In the genomic region with DNA sequence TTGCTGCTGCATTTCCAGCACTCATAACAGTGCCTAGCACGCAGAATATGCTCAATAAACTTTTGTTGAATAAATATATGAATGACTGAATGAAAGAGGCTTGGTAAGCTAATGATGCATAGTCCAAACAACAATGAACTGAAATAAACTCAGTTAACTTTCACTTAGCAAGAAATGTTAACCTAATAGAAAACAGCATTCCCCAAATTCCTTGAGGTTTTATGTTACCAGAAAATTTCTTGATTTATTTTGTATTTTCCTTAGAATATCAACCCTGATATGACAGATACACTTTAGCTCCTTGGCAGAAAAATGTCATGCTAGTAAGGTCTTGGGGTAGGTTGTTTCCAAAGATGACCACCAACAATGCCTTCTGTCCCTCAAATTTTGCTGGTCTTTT, we compare ENCODE assay signal across 17 cellular contexts.
DNase-seq lines count a peak whose midpoint lies in the region; ATAC-seq and TF ChIP-seq lines count a peak whose summit lies in the region.
"Had no signal": no experiment of that assay in that cellular context is flagged by ENCODE, and none has a peak within 500 bp of the region (broad histone marks: within the 10 kb centered on the region; RNA-seq: fewer than 3 reads in every experiment).

No MANE protein-coding gene starts in this region.

- H4K20me1 ChIP-seq in SK-N-SH (ENCODE audit: insufficient read depth) = no peaks in the 10 kb centered on the region

- TF ChIP-seq RAD21 in SK-N-SH (IDR thresholded peaks at IDR 0.05; ENCODE audit: low read length) = no peak

- no peak overlapping the region for H3K9ac ChIP-seq in SK-N-SH

- H3K27ac ChIP-seq in SK-N-SH (ENCODE audit: low read depth in 2 of 2, low read length in 1 of 2) = no peak overlapping the region
- H3K27ac ChIP-seq in SJSA1 = peak overlapping the region; percentile 45
- no peak overlapping the region for H3K27ac ChIP-seq in dorsolateral prefrontal cortex
- no peak overlapping the region for H3K27ac ChIP-seq in gastrocnemius medialis
- no peak overlapping the region for H3K27ac ChIP-seq in uterus
- H3K27ac ChIP-seq: 22Rv1, C4-2B had no signal

- H3K36me3 ChIP-seq in SK-N-SH (replicated peaks in 1 of 2; ENCODE audit: control insufficient read depth in 1 of 2, insufficient read depth in 2 of 2, low read length in 1 of 2) = no peaks in the 10 kb centered on the region
- no peaks in the 10 kb centered on the region for H3K36me3 ChIP-seq in SJSA1
- no peaks in the 10 kb centered on the region for H3K36me3 ChIP-seq in gastrocnemius medialis
- H3K36me3 ChIP-seq in uterus = no peaks in the 10 kb centered on the region
- H3K36me3 ChIP-seq: BE2C, HAP-1 had no signal

- TF ChIP-seq POLR2A in gastrocnemius medialis (IDR thresholded peaks at IDR 0.05) (no peak), uterus (IDR thresholded peaks at IDR 0.05) (no peak)

- no peaks in the 10 kb centered on the region; a peak in 1 of 4 replicates for H3K4me1 ChIP-seq in SK-N-SH (ENCODE audit: control insufficient read depth in 1 of 2, insufficient read depth in 2 of 2, low read depth in 1 of 2, low read length in 1 of 2)
- peaks cover 7% of the 10 kb centered on the region for H3K4me1 ChIP-seq in SJSA1 (replicated peaks)
- H3K4me1 ChIP-seq in gastrocnemius medialis = no peaks in the 10 kb centered on the region
- no peaks in the 10 kb centered on the region for H3K4me1 ChIP-seq in uterus
- H3K4me1 ChIP-seq: HAP-1 had no signal

- H3K27me3 ChIP-seq in SK-N-SH (ENCODE audit: insufficient read depth) (no peaks in the 10 kb centered on the region), SJSA1 (replicated peaks) (no peaks in the 10 kb centered on the region), dorsolateral prefrontal cortex (no peaks in the 10 kb centered on the region), gastrocnemius medialis (no peaks in the 10 kb centered on the region), uterus (no peaks in the 10 kb centered on the region)
- H3K27me3 ChIP-seq: BE2C had no signal

- no peak overlapping the region for H3K4me3 ChIP-seq in SK-N-SH (ENCODE audit: low read depth in 2 of 2, low read length in 1 of 2)
- H3K4me3 ChIP-seq in SJSA1 = no peak overlapping the region
- no peak overlapping the region for H3K4me3 ChIP-seq in choroid plexus epithelial cell (ENCODE audit: low read depth, low read length)
- no peak overlapping the region for H3K4me3 ChIP-seq in dorsolateral prefrontal cortex
- H3K4me3 ChIP-seq in gastrocnemius medialis = no peak overlapping the region
- no peak overlapping the region for H3K4me3 ChIP-seq in uterus
- H3K4me3 ChIP-seq: HAP-1 had no signal

- TF ChIP-seq EP300 in SK-N-SH (IDR thresholded peaks at IDR 0.05; ENCODE audit: borderline replicate concordance in 1 of 2, low read depth in 1 of 2, low read length in 1 of 2) = no peak

- POLR2A ChIA-PET in SK-N-SH (lab: Yijun Ruan, JAX) = no interaction called here

- no peak overlapping the region for H2AFZ ChIP-seq in SK-N-SH (ENCODE audit: low read depth)

- TF ChIP-seq CTCF in SK-N-SH (IDR thresholded peaks at IDR 0.05) (no peak), choroid plexus epithelial cell (conservative IDR thresholded peaks at IDR 0.05; ENCODE audit: low read depth, low read length) (no peak), dorsolateral prefrontal cortex (IDR thresholded peaks at IDR 0.05 in 54 of 56, conservative IDR thresholded peaks at IDR 0.05 in 2 of 56; ENCODE audit: low read depth in 1 of 56, partially characterized antibody in 56 of 56) (no peak), gastrocnemius medialis (IDR thresholded peaks at IDR 0.05 in 4 of 5, conservative IDR thresholded peaks at IDR 0.05 in 1 of 5) (no peak), uterus (IDR thresholded peaks at IDR 0.05) (no peak)

- H3K79me2 ChIP-seq in SK-N-SH (ENCODE audit: insufficient read depth) = no peaks in the 10 kb centered on the region

- no peaks in the 10 kb centered on the region for H3K9me2 ChIP-seq in SK-N-SH

- ATAC-seq in SK-N-SH treated with all-trans-retinoic acid at 6 μM for 48 hours (peak; percentile 43), gastrocnemius medialis (no peak)
- ATAC-seq: HepG2 had no signal

- H3F3A ChIP-seq in SK-N-SH (replicated peaks; ENCODE audit: insufficient read depth) = peaks cover 11% of the 10 kb centered on the region

- DNase-seq in SK-N-SH (no peak), SJSA1 (ENCODE audit: low read depth in 1 of 2, low spot score in 2 of 2) (peak in 1 of 2 experiments; percentile 31), choroid plexus epithelial cell (ENCODE audit: low read depth) (peak; percentile 12), dorsolateral prefrontal cortex (no peak), gastrocnemius medialis (no peak), uterus (no peak)
- DNase-seq in activated CD4-positive, alpha-beta T cell treated with anti-CD3 and anti-CD28 coated beads for 48 hours = no peak
- DNase-seq: ACHN; BE2C; CD4-positive, alpha-beta memory T cell; DMS79 treated with DMSO at 0.1 percent for 48 hours; GF-D8 had no signal

- CTCF ChIA-PET in SK-N-SH (lab: Yijun Ruan, JAX) = no interaction called here

- H3K9me3 ChIP-seq in SK-N-SH (no peaks in the 10 kb centered on the region), SJSA1 (replicated peaks) (no peaks in the 10 kb centered on the region), gastrocnemius medialis (no peaks in the 10 kb centered on the region), uterus (no peaks in the 10 kb centered on the region)
- H3K9me3 ChIP-seq: BE2C, HAP-1 had no signal

- in situ Hi-C loops in gastrocnemius medialis (cut with MboI; ENCODE audit: low sequenced_read_pairs in 4 of 4) = no loop called here

- 85% methylated on average over 1 of the region's 1 CpG for WGBS in SK-N-SH (ENCODE audit: low lambda C conversion rate)

- intact Hi-C loops in dorsolateral prefrontal cortex (cut with DNase I) = no loop called here
- intact Hi-C loops in gastrocnemius medialis (cut with DNase I; ENCODE audit: low total_unique reads) = no loop called here
- intact Hi-C loops in uterus (cut with DNase I; ENCODE audit: low total_unique reads) = no loop called here

- no peak overlapping the region for H3K4me2 ChIP-seq in SK-N-SH

TF ChIP-seq in SK-N-SH treated with all-trans-retinoic acid at 6 μM for 48 hours, 23 proteins besides CTCF, POLR2A, EP300 and RAD21:
- TF ChIP-seq, protein P1, sequence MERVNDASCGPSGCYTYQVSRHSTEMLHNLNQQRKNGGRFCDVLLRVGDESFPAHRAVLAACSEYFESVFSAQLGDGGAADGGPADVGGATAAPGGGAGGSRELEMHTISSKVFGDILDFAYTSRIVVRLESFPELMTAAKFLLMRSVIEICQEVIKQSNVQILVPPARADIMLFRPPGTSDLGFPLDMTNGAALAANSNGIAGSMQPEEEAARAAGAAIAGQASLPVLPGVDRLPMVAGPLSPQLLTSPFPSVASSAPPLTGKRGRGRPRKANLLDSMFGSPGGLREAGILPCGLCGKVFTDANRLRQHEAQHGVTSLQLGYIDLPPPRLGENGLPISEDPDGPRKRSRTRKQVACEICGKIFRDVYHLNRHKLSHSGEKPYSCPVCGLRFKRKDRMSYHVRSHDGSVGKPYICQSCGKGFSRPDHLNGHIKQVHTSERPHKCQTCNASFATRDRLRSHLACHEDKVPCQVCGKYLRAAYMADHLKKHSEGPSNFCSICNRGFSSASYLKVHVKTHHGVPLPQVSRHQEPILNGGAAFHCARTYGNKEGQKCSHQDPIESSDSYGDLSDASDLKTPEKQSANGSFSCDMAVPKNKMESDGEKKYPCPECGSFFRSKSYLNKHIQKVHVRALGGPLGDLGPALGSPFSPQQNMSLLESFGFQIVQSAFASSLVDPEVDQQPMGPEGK (CRISPR knock-in tag; IDR thresholded peaks at IDR 0.05; ENCODE audit: borderline replicate concordance) = no peak
- peak; percentile 91 for TF ChIP-seq ISL1 (CRISPR knock-in tag; IDR thresholded peaks at IDR 0.05)

TF ChIP-seq in SK-N-SH, 30 proteins besides CTCF, POLR2A, EP300 and RAD21 (continues in another document):
- TF ChIP-seq EZH2phosphoT487 (IDR thresholded peaks at IDR 0.05; ENCODE audit: borderline replicate concordance, low read depth) = no peak
- TF ChIP-seq TAF1 (IDR thresholded peaks at IDR 0.05; ENCODE audit: borderline replicate concordance, low read depth, low read length) = no peak
- TF ChIP-seq, protein P2, sequence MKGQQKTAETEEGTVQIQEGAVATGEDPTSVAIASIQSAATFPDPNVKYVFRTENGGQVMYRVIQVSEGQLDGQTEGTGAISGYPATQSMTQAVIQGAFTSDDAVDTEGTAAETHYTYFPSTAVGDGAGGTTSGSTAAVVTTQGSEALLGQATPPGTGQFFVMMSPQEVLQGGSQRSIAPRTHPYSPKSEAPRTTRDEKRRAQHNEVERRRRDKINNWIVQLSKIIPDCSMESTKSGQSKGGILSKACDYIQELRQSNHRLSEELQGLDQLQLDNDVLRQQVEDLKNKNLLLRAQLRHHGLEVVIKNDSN (IDR thresholded peaks at IDR 0.05; ENCODE audit: borderline replicate concordance, low read depth) = no peak
- TF ChIP-seq RFX5 (IDR thresholded peaks at IDR 0.05; ENCODE audit: low read length) = no peak
- no peak for TF ChIP-seq RCOR1 (IDR thresholded peaks at IDR 0.05; ENCODE audit: low read length)
- TF ChIP-seq, protein P3, sequence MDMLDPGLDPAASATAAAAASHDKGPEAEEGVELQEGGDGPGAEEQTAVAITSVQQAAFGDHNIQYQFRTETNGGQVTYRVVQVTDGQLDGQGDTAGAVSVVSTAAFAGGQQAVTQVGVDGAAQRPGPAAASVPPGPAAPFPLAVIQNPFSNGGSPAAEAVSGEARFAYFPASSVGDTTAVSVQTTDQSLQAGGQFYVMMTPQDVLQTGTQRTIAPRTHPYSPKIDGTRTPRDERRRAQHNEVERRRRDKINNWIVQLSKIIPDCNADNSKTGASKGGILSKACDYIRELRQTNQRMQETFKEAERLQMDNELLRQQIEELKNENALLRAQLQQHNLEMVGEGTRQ (IDR thresholded peaks at IDR 0.05; ENCODE audit: borderline replicate concordance, low read depth, low read length) = no peak
- no peak for TF ChIP-seq FOSL2 (IDR thresholded peaks at IDR 0.05; ENCODE audit: borderline replicate concordance, low read depth)
- TF ChIP-seq TEAD4 (IDR thresholded peaks at IDR 0.05; ENCODE audit: borderline replicate concordance, insufficient read depth) = no peak
- TF ChIP-seq NFIC (IDR thresholded peaks at IDR 0.05; ENCODE audit: borderline replicate concordance) = no peak
- TF ChIP-seq POLR2AphosphoS5 (IDR thresholded peaks at IDR 0.05; ENCODE audit: low read depth, low read length) = no peak
